Comparison of ENCODE assay signal across 11 cellular contexts in the genomic region with DNA sequence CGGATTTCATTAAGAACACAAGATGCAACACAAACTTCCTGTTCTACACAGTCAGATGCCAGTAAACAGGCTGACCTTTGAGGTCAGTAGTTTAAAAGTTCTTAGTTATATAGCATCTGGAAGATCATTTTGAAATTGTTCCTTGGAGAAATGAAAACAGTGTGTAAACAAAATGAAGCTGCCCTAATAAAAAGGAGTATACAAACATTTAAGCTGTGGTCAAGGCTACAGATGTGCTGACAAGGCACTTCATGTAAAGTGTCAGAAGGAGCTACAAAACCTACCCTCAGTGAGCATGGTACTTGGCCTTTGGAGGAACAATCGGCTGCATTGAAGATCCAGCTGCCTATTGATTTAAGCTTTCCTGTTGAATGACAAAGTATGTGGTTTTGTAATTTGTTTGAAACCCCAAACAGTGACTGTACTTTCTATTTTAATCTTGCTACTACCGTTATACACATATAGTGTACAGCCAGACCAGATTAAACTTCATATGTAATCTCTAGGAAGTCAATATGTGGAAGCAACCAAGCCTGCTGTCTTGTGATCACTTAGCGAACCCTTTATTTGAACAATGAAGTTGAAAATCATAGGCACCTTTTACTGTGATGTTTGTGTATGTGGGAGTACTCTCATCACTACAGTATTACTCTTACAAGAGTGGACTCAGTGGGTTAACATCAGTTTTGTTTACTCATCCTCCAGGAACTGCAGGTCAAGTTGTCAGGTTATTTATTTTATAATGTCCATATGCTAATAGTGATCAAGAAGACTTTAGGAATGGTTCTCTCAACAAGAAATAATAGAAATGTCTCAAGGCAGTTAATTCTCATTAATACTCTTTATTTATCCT. TPM values are rescaled to one million over a fixed set of nuclear protein-coding genes. Genes with fewer than 3 reads are reported as not detected.
A peak's percentile ranks its signal among the peaks of the same experiment; 100 is the strongest.
DNase-seq lines count a peak whose midpoint lies in the region; ATAC-seq, FAIRE-seq and TF ChIP-seq lines count a peak whose summit lies in the region.
"Had no signal": no experiment of that assay in that cellular context is flagged by ENCODE, and none has a peak within 500 bp of the region (broad histone marks: within the 10 kb centered on the region; RNA-seq: fewer than 3 reads in every experiment).

No MANE protein-coding gene starts in this region.

- no peaks in the 10 kb centered on the region for H3K36me3 ChIP-seq in CD4-positive, alpha-beta memory T cell (ENCODE audit: insufficient read depth, low read length)
- no peaks in the 10 kb centered on the region for H3K36me3 ChIP-seq in HepG2 (replicated peaks in 1 of 2; ENCODE audit: control insufficient read depth in 1 of 2, insufficient read depth in 2 of 2, low read length in 2 of 2)

- no peak for DNase-seq in CD4-positive, alpha-beta memory T cell
- DNase-seq in HFFc6 = peak; percentile 34
- DNase-seq in HepG2 (ENCODE audit: low spot score) = no peak
- no peak for DNase-seq in NCI-H2171 (lab: John Stamatoyannopoulos, UW)
- no peak for DNase-seq in NK-92 treated with Interleukin-12 subunit alpha and Interleukin-12 subunit beta, amount 100 ng/mL, for 24 hours (lab: John Stamatoyannopoulos, UW)

- POLR2A ChIA-PET in CD4-positive, alpha-beta memory T cell (lab: Charles Lee; ENCODE audit: partially characterized antibody) = interaction anchor here (0.7 to 5.2 kb wide), 3 partner anchors 13 to 24 kb away, joined by 3 to 89 read pairs (median 6); a partner anchor contains a TSS
- POLR2A ChIA-PET in HepG2 (lab: Yijun Ruan, JAX) = no interaction called here

- TF ChIP-seq EP300 in HepG2 (IDR thresholded peaks at IDR 0.05; ENCODE audit: low read depth in 2 of 2, low read length in 2 of 2) (no peak), HepG2 (CRISPR knock-in tag; IDR thresholded peaks at IDR 0.05; ENCODE audit: borderline replicate concordance) (no peak)

- in situ Hi-C loops in HepG2 (cut with HindIII; ENCODE audit: extremely low pct_ligation_motif_present, low pct_unique_long_range_greater_than_20kb) = no loop called here

- H4K20me1 ChIP-seq in HepG2 (ENCODE audit: insufficient read depth, low read length) = no peaks in the 10 kb centered on the region

- 20% methylated on average over 4 of the region's 4 CpGs for WGBS in HepG2 (ENCODE audit: low lambda C conversion rate)

- H3K9ac ChIP-seq in HepG2 (ENCODE audit: insufficient read depth, low read depth, low read length) = no peak overlapping the region

- H2AFZ ChIP-seq in HepG2 (ENCODE audit: low read length) = no peak overlapping the region
- H2AFZ ChIP-seq: GM23338 had no signal

- no peak for TF ChIP-seq CTCF in HFFc6 (IDR thresholded peaks at IDR 0.05)
- TF ChIP-seq CTCF in VCaP (conservative IDR thresholded peaks at IDR 0.05) = no peak
- no peak for TF ChIP-seq CTCF in HepG2 (CRISPR knock-in tag; IDR thresholded peaks at IDR 0.05)

- H3K9me3 ChIP-seq in CD4-positive, alpha-beta memory T cell (ENCODE audit: control insufficient read depth in 1 of 2, low read length in 2 of 2) = no peaks in the 10 kb centered on the region
- H3K9me3 ChIP-seq in HepG2 (ENCODE audit: low read length) = peaks cover 6% of the 10 kb centered on the region; the same call in 1 of the 2 replicates

- peaks cover 74% of the 10 kb centered on the region for H3K4me1 ChIP-seq in CD4-positive, alpha-beta memory T cell (ENCODE audit: insufficient read depth, low read length)
- peaks cover 10% of the 10 kb centered on the region; the same call in 1 of the 2 replicates for H3K4me1 ChIP-seq in HepG2 (ENCODE audit: insufficient read depth, low read length)

- ATAC-seq in HepG2 (no peak), HG03139 (IDR thresholded peaks at IDR 0.05; ENCODE audit: unreplicated experiment) (no peak), HG03025 (IDR thresholded peaks at IDR 0.05; ENCODE audit: low FRiP score, unreplicated experiment) (no peak)
- ATAC-seq: GM23338 had no signal

- H3K79me2 ChIP-seq in HepG2 (ENCODE audit: insufficient read depth, low read length) = no peaks in the 10 kb centered on the region

- no peak overlapping the region for H3K4me3 ChIP-seq in CD4-positive, alpha-beta memory T cell (ENCODE audit: low read length in 2 of 2)
- H3K4me3 ChIP-seq in HepG2 (replicated peaks in 1 of 3; ENCODE audit: insufficient read depth in 1 of 3, low read depth in 2 of 3, low read length in 3 of 3) = no peak overlapping the region
- H3K4me3 ChIP-seq: GM23338 had no signal

- H3K27ac ChIP-seq in CD4-positive, alpha-beta memory T cell (ENCODE audit: low read depth, low read length) = no peak overlapping the region
- H3K27ac ChIP-seq in VCaP = peak overlapping the region; percentile 54
- H3K27ac ChIP-seq in HepG2 (ENCODE audit: extremely low read length, insufficient read depth, low read length) = no peak overlapping the region

- H3K36me3 Mint-ChIP-seq in CD4-positive, alpha-beta memory T cell = peaks cover 62 to 63% of the 10 kb centered on the region in 2 donors
- H3K36me3 Mint-ChIP-seq in HFFc6 (ENCODE audit: low read depth) = peaks cover 6% of the 10 kb centered on the region; the same call in 1 of the 2 replicates

- peaks cover 0 to 14% (median 6%) of the 10 kb centered on the region in 8 donors for H3K9me3 Mint-ChIP-seq in CD4-positive, alpha-beta memory T cell
- peaks cover 6% of the 10 kb centered on the region for H3K9me3 Mint-ChIP-seq in HFFc6

- BruUV-seq in HepG2 (replicated peaks; lab: Mats Ljungman, UMichigan) = no TSS peak

- H3K4me3 Mint-ChIP-seq in CD4-positive, alpha-beta memory T cell = peak overlapping the region; percentile 14 to 80 (median 38)
- peak overlapping the region; percentile 49; the same call in 1 of the 2 replicates for H3K4me3 Mint-ChIP-seq in HFFc6
- H3K4me3 Mint-ChIP-seq: GM23338, type B pancreatic cell had no signal

- no peak for TF ChIP-seq RAD21 in HepG2 (CRISPR knock-in tag; IDR thresholded peaks at IDR 0.05)

- no peak for FAIRE-seq in HepG2 (lab: Jason Lieb, UNC)
- FAIRE-seq: colon had no signal

- no peaks in the 10 kb centered on the region for H3K27me3 Mint-ChIP-seq in CD4-positive, alpha-beta memory T cell
- no peaks in the 10 kb centered on the region for H3K27me3 Mint-ChIP-seq in HFFc6 (ENCODE audit: insufficient read depth)
- H3K27me3 Mint-ChIP-seq: type B pancreatic cell had no signal

- H3K27me3 ChIP-seq in CD4-positive, alpha-beta memory T cell (ENCODE audit: insufficient read depth, low read length) = no peaks in the 10 kb centered on the region
- H3K27me3 ChIP-seq in HepG2 (ENCODE audit: control insufficient read depth in 1 of 2, insufficient read depth in 2 of 2, low read length in 2 of 2) = no peaks in the 10 kb centered on the region

- CTCF ChIA-PET in CD4-positive, alpha-beta memory T cell (lab: Charles Lee; ENCODE audit: partially characterized antibody) = interaction anchor here (1.2 kb wide), 1 partner anchor 8 kb away, joined by 3 read pairs; no protein-coding TSS in a partner anchor
- CTCF ChIA-PET in HepG2 (lab: Yijun Ruan, JAX; ENCODE audit: low intra/inter-chr PET ratio, low total read pairs) = no interaction called here

- no peak for TF ChIP-seq POLR2A in HepG2 (IDR thresholded peaks at IDR 0.05; ENCODE audit: insufficient read depth in 1 of 2, low read depth in 2 of 2, low read length in 2 of 2)

- peaks cover 54 to 96% (median 73%) of the 10 kb centered on the region in 4 donors for H3K4me1 Mint-ChIP-seq in CD4-positive, alpha-beta memory T cell
- H3K4me1 Mint-ChIP-seq in HFFc6 (ENCODE audit: low read depth) = peaks cover 41% of the 10 kb centered on the region
- H3K4me1 Mint-ChIP-seq: GM23338 had no signal

- H3K4me2 ChIP-seq in HepG2 (ENCODE audit: low read depth, low read length) = no peak overlapping the region
- H3K4me2 ChIP-seq: GM23338 had no signal

- intact Hi-C loops in CD4-positive, alpha-beta memory T cell (cut with micrococcal nuclease) = no loop called here
- intact Hi-C loops in HepG2 (cut with micrococcal nuclease; ENCODE audit: unreplicated experiment) = no loop called here

- H3K27ac Mint-ChIP-seq in CD4-positive, alpha-beta memory T cell = peak overlapping the region; percentile 0 to 87 (median 69)
- peak overlapping the region; percentile 79 for H3K27ac Mint-ChIP-seq in HFFc6
- H3K27ac Mint-ChIP-seq: GM23338, type B pancreatic cell had no signal

TF ChIP-seq in HepG2, 621 proteins besides CTCF, POLR2A, EP300 and RAD21:
- TF ChIP-seq MAFK (conservative IDR thresholded peaks at IDR 0.05 in 1 of 2, IDR thresholded peaks at IDR 0.05 in 1 of 2; ENCODE audit: low read length in 2 of 2) (peak; percentile 91 to 96), ZNF367 (CRISPR knock-in tag; IDR thresholded peaks at IDR 0.05; ENCODE audit: borderline replicate concordance) (no peak), MAFF (IDR thresholded peaks at IDR 0.05; ENCODE audit: low read depth, low read length) (peak; percentile 93)

RNA-seq across cellular contexts. Expression of a gene that starts 13.5 kb away (rescaled TPM):
- 10 to 100 TPM; 29.4 to 30.2 TPM for total RNA-seq in CD4-positive, alpha-beta memory T cell
- polyA plus RNA-seq in CD4-positive, alpha-beta memory T cell = 100 to 1,000 TPM; 241 to 259 TPM
- under 1 TPM; 0.28 to 0.73 (median 0.37) TPM for total RNA-seq in HFFc6 (2021; fragmentation: NEBNext Ultra II Directional; extraction: Animal tissue kit (Norgen Biotek cat#: 25700))
- not detected in 2 replicates for total RNA-seq in HepG2 (2016; rRNA removed; fragmentation: Illumina TruSeq; extraction: Trizol)
- not detected in 2 replicates for total RNA-seq in HepG2 (2016; cell fraction: cytosol; rRNA removed; fragmentation: Illumina TruSeq; extraction: Trizol; ENCODE audit: low read depth)
- not detected in 2 replicates for total RNA-seq in HepG2 (2016; cell fraction: insoluble cytoplasmic fraction; rRNA removed; fragmentation: Illumina TruSeq; extraction: Trizol)
- not detected in 2 replicates for total RNA-seq in HepG2 (2016; cell fraction: membrane; rRNA removed; fragmentation: Illumina TruSeq; extraction: Trizol)
- not detected in 2 replicates for total RNA-seq in HepG2 (2016; cell fraction: nucleus; rRNA removed; fragmentation: Illumina TruSeq; extraction: Trizol)
- polyA plus RNA-seq in HepG2 (2011; rRNA removed) = not detected in 2 replicates
- not detected in 2 replicates for polyA plus RNA-seq in HepG2 (2011; cell fraction: cytosol; rRNA removed)
- not detected in 2 replicates for polyA plus RNA-seq in HepG2 (2011; cell fraction: nucleus; rRNA removed)
- polyA plus RNA-seq in HepG2 (2012) = not detected in 2 replicates
- polyA plus RNA-seq in HepG2 (2016; cell fraction: cytosol; fragmentation: Illumina TruSeq; extraction: Trizol; ENCODE audit: low read depth) = not detected in 2 replicates
- not detected in 2 replicates for polyA plus RNA-seq in HepG2 (2016; cell fraction: insoluble cytoplasmic fraction; fragmentation: Illumina TruSeq; extraction: Trizol; ENCODE audit: low read depth)
- not detected in 2 replicates for polyA plus RNA-seq in HepG2 (2016; cell fraction: membrane; fragmentation: Illumina TruSeq; extraction: Trizol; ENCODE audit: low read depth)
- polyA plus RNA-seq in HepG2 (2016; cell fraction: nucleus; fragmentation: Illumina TruSeq; extraction: Trizol; ENCODE audit: insufficient read depth, low read depth) = not detected in 2 replicates
- polyA minus RNA-seq in HepG2 (2011; rRNA and poly(A)+ RNA removed; ENCODE audit: low replicate concordance) = not detected in 2 replicates
- polyA minus RNA-seq in HepG2 (2011; cell fraction: cytosol; rRNA and poly(A)+ RNA removed) = not detected in 2 replicates
- polyA minus RNA-seq in HepG2 (2011; cell fraction: nucleus; rRNA and poly(A)+ RNA removed) = not detected in 2 replicates

Comparison
In these comparisons a context has a peak if more than half of its experiments do, and no peak if none do; other contexts are left out.
1. RNA of a gene that starts 13.5 kb away (total RNA-seq): 29.4 to 30.2 TPM in CD4-positive, alpha-beta memory T cell; 0.28 to 0.73 TPM in HFFc6 and not detected in HepG2; every median in the first group is over 10 times any median in the second.